ENCODE assay signal across 13 cellular contexts in genomic region chr12:128794661-128795529, GRCh38. TPM values are rescaled to one million over a fixed set of nuclear protein-coding genes. Genes with fewer than 3 reads are reported as not detected.
A peak's percentile ranks its signal among the peaks of the same experiment; 100 is the strongest.
DNase-seq lines count a peak whose midpoint lies in the region; ATAC-seq and TF ChIP-seq lines count a peak whose summit lies in the region.
"Had no signal": no experiment of that assay in that cellular context is flagged by ENCODE, and none has a peak within 500 bp of the region (broad histone marks: within the 10 kb centered on the region; RNA-seq: fewer than 3 reads in every experiment).

No MANE protein-coding gene starts in this region.

- no peak overlapping the region for H3K4me3 ChIP-seq in lower lobe of right lung
- H3K4me3 ChIP-seq in foreskin fibroblast (ENCODE audit: low read depth in 1 of 2, low read length in 2 of 2), result no peak overlapping the region
- H3K4me3 ChIP-seq: ovary had no signal

- peak overlapping the region; percentile 9 for H3K27ac ChIP-seq in lower lobe of right lung
- H3K27ac ChIP-seq: ovary had no signal

- peaks cover 20% of the 10 kb centered on the region for H3K4me1 ChIP-seq in lower lobe of right lung

- intact Hi-C loops in lower lobe of right lung (cut with DNase I), result no loop called here

- peak; percentile 28 for DNase-seq in GM13977 (ENCODE audit: low spot score)
- peak; percentile 69 for DNase-seq in NAMALWA (ENCODE audit: low spot score)
- DNase-seq in lower lobe of right lung, result peak; percentile 17
- no peak for DNase-seq in AG08395 (ENCODE audit: low spot score)
- no peak for DNase-seq in NCI-H748 treated with DMSO at 0.1 percent for 48 hours (lab: John Stamatoyannopoulos, UW)
- DNase-seq in foreskin fibroblast, result no peak
- DNase-seq in superior temporal gyrus (ENCODE audit: extremely low spot score), result no peak
- DNase-seq: effector memory CD4-positive, alpha-beta T cell; EL; NCI-H2227 treated with DMSO at 0.1 percent for 48 hours; ovary had no signal

- no peaks in the 10 kb centered on the region for H3K27me3 ChIP-seq in lower lobe of right lung (ENCODE audit: low read depth)
- H3K27me3 ChIP-seq: ovary had no signal

- peaks cover 90% of the 10 kb centered on the region for H3K36me3 ChIP-seq in lower lobe of right lung
- H3K36me3 ChIP-seq: ovary had no signal

- H3K9me3 ChIP-seq in lower lobe of right lung, result no peaks in the 10 kb centered on the region
- H3K9me3 ChIP-seq: ovary had no signal

- peak; percentile 21 for ATAC-seq in GM21390 (IDR thresholded peaks at IDR 0.05; ENCODE audit: unreplicated experiment)
- ATAC-seq in lower lobe of right lung, result no peak

- in situ Hi-C loops in GM13977 (cut with MboI; ENCODE audit: low pct_unique_long_range_greater_than_20kb, low sequenced_read_pairs, unreplicated experiment), result no loop called here

- no peak for TF ChIP-seq CTCF in GM13977 (IDR thresholded peaks at IDR 0.05; ENCODE audit: extremely low read depth, insufficient read depth, missing control alignments)
- TF ChIP-seq CTCF in lower lobe of right lung (IDR thresholded peaks at IDR 0.05), result no peak
- TF ChIP-seq CTCF in foreskin fibroblast (IDR thresholded peaks at IDR 0.05; ENCODE audit: low read depth, low read length), result no peak

RNA-seq across cellular contexts. Expression of gene SLC15A4, which starts 28.9 kb away (rescaled TPM):
- total RNA-seq in lower lobe of right lung, result 30.0 TPM

RNA-seq across cellular contexts. Expression of gene GLT1D1, which starts 58.4 kb away (rescaled TPM):
- 5.3 TPM for total RNA-seq in lower lobe of right lung
- total RNA-seq: HT1080 had no signal

Comparison
In these comparisons a context has a peak if more than half of its experiments do, and no peak if none do; other contexts are left out.
1. DNase-seq: peak in GM13977 (single experiment), NAMALWA (single experiment) and lower lobe of right lung (single experiment); none in AG08395 (single experiment), NCI-H748 treated with DMSO at 0.1 percent for 48 hours (single experiment), foreskin fibroblast (0 of 2) and superior temporal gyrus (single experiment).